In the genomic region with DNA sequence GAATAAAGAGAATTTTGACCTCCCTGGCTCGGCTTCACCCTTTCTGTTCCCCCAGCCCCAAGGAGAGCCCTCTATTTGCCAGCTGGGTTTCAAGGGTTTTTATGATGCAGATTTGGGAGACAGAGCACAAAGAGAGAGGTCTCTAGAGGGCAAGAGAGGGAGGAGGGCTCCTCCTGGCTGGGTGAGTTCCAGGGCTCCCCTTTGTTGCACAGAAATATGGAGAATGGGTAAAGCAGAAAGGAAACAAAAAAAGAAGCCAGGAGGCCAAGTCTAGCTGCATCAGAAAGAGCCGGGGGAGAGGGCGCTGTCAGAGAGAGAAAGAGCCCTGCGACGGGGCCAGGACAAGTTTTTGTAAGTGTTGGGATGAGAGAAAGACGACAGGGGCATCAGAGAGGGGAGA, we compare ENCODE assay signal across 21 cellular contexts.
DNase-seq lines count a peak whose midpoint lies in the region; ATAC-seq and TF ChIP-seq lines count a peak whose summit lies in the region.
"Had no signal": no experiment of that assay in that cellular context is flagged by ENCODE, and none has a peak within 500 bp of the region (broad histone marks: within the 10 kb centered on the region; RNA-seq: fewer than 3 reads in every experiment).

No MANE protein-coding gene starts in this region.

- no peak overlapping the region for H3K27ac Mint-ChIP-seq in osteocyte (ENCODE audit: unreplicated experiment)
- H3K27ac Mint-ChIP-seq: activated naive CD8-positive, alpha-beta T cell treated with anti-CD3 and anti-CD28 coated beads for 36 hours; CD4-positive, alpha-beta memory T cell had no signal

- H3K27me3 ChIP-seq in H7 (ENCODE audit: control insufficient read depth, insufficient read depth, low read length), result no peaks in the 10 kb centered on the region; the same call in 1 of the 2 replicates
- H3K27me3 ChIP-seq: transverse colon had no signal

- H3K4me3 Mint-ChIP-seq in osteocyte (ENCODE audit: unreplicated experiment), result no peak overlapping the region
- H3K4me3 Mint-ChIP-seq: activated naive CD8-positive, alpha-beta T cell treated with anti-CD3 and anti-CD28 coated beads for 36 hours; CD4-positive, alpha-beta memory T cell; naive thymus-derived CD8-positive, alpha-beta T cell had no signal

- peaks cover 9% of the 10 kb centered on the region for H3K27me3 Mint-ChIP-seq in osteocyte (ENCODE audit: unreplicated experiment)

- no peaks in the 10 kb centered on the region for H3K9me3 Mint-ChIP-seq in osteocyte (ENCODE audit: unreplicated experiment)
- H3K9me3 Mint-ChIP-seq: activated naive CD8-positive, alpha-beta T cell treated with anti-CD3 and anti-CD28 coated beads for 36 hours had no signal

- H3K36me3 Mint-ChIP-seq in osteocyte (ENCODE audit: unreplicated experiment), result no peaks in the 10 kb centered on the region
- H3K36me3 Mint-ChIP-seq: activated naive CD8-positive, alpha-beta T cell treated with anti-CD3 and anti-CD28 coated beads for 36 hours; CD4-positive, alpha-beta memory T cell; naive thymus-derived CD8-positive, alpha-beta T cell had no signal

- ATAC-seq in HG03025 (IDR thresholded peaks at IDR 0.05; ENCODE audit: low FRiP score, unreplicated experiment), result no peak
- ATAC-seq: GM12878; heart right ventricle; naive thymus-derived CD8-positive, alpha-beta T cell had no signal

- no peak for TF ChIP-seq CTCF in osteocyte (IDR thresholded peaks at IDR 0.05)

- peaks cover 6% of the 10 kb centered on the region for H3K4me1 Mint-ChIP-seq in osteocyte (ENCODE audit: unreplicated experiment)
- H3K4me1 Mint-ChIP-seq: CD4-positive, alpha-beta memory T cell had no signal

- peak; percentile 84 for DNase-seq in H7
- peak; percentile 27 for DNase-seq in NCI-H345 treated with DMSO at 0.1 percent for 48 hours (lab: John Stamatoyannopoulos, UW; ENCODE audit: unreplicated experiment)
- peak; percentile 25 for DNase-seq in iPS DF 19.7 (ENCODE audit: low read depth, low spot score)
- DNase-seq in osteocyte (ENCODE audit: extremely low spot score, unreplicated experiment), result peak; percentile 46
- no peak for DNase-seq in MV-4-11 (lab: John Stamatoyannopoulos, UW)
- no peak for DNase-seq in dermis blood vessel endothelial cell
- no peak for DNase-seq in mucosa of gallbladder (ENCODE audit: low spot score)
- DNase-seq: activated naive CD8-positive, alpha-beta T cell treated with anti-CD3 and anti-CD28 coated beads for 36 hours; CD4-positive, alpha-beta memory T cell; cortex of kidney; heart right ventricle; mesenchymal stem cell; NCI-H2081 treated with DMSO at 0.1 percent for 48 hours; NCI-H510A treated with DMSO at 0.1 percent for 48 hours; stimulated activated CD4-positive, alpha-beta T cell treated with anti-CD3 and anti-CD28 coated beads, Interleukin-4, amount 100 ng/mL, for 24 hours; stomach; T1000; transverse colon had no signal

- H3K36me3 ChIP-seq in H7 (replicated peaks; ENCODE audit: control insufficient read depth, insufficient read depth, low read length), result no peaks in the 10 kb centered on the region
- H3K36me3 ChIP-seq: heart right ventricle, stomach, transverse colon had no signal

- H3K4me3 ChIP-seq in H7 (ENCODE audit: insufficient read depth, low read depth, low read length), result no peak overlapping the region
- H3K4me3 ChIP-seq: GM12878, heart right ventricle, stomach, transverse colon had no signal

Comparison
In these comparisons a context has a peak if more than half of its experiments do, and no peak if none do; other contexts are left out.
1. DNase-seq: peak in H7 (single experiment), NCI-H345 treated with DMSO at 0.1 percent for 48 hours (single experiment), iPS DF 19.7 (single experiment) and osteocyte (single experiment); none in MV-4-11 (single experiment), dermis blood vessel endothelial cell (single experiment) and mucosa of gallbladder (single experiment).